ENCODE assay signal across 22 cellular contexts in the genomic region with DNA sequence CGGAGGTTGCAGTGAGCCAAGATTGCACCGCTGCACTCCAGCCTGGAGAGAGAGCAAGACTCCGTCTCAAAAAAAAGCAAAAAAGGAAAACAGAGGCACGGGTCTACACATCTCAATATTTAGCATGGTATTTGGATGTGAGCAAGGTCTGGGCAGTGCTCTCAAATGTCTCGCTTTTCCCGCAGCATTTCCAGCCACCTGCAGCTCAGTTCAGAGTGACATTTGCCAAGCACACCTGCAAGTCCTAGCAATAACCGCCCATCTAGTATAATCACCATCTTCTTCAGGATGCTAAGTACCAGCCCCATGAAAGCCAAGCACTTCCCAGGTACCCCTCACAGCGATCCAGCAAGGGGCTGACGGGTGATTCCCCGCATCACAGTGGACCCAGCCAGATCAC.
"Had no signal": no experiment of that assay in that cellular context is flagged by ENCODE, and none has a peak within 500 bp of the region (broad histone marks: within the 10 kb centered on the region; RNA-seq: fewer than 3 reads in every experiment).

No MANE protein-coding gene starts in this region.

- H3K27me3 ChIP-seq: tibial artery had no signal

- H3K9me3 ChIP-seq: lower lobe of right lung, mucosa of descending colon, tibial artery had no signal

- FAIRE-seq: kidney had no signal

- ATAC-seq: left lobe of liver; lower lobe of right lung; mucosa of descending colon; naive thymus-derived CD4-positive, alpha-beta T cell; T-helper 17 cell had no signal

- H3K27ac Mint-ChIP-seq: activated naive CD4-positive, alpha-beta T cell treated with anti-CD3 and anti-CD28 coated beads, Interleukin-2, amount 50 U/mL, for 24 hours; naive thymus-derived CD4-positive, alpha-beta T cell; progenitor cell of endocrine pancreas; T-helper 17 cell had no signal

- H3K4me3 Mint-ChIP-seq: activated naive CD4-positive, alpha-beta T cell treated with anti-CD3 and anti-CD28 coated beads, Interleukin-2, amount 50 U/mL, for 24 hours; naive thymus-derived CD4-positive, alpha-beta T cell; T-helper 17 cell had no signal

- H3K27me3 Mint-ChIP-seq: activated naive CD4-positive, alpha-beta T cell treated with anti-CD3 and anti-CD28 coated beads, Interleukin-2, amount 50 U/mL, for 24 hours; naive thymus-derived CD4-positive, alpha-beta T cell; T-helper 17 cell had no signal

- H3K9me3 Mint-ChIP-seq: activated naive CD4-positive, alpha-beta T cell treated with anti-CD3 and anti-CD28 coated beads, Interleukin-2, amount 50 U/mL, for 24 hours; naive thymus-derived CD4-positive, alpha-beta T cell had no signal

- H3K4me3 ChIP-seq: lower lobe of right lung, mucosa of descending colon, tibial artery had no signal

- DNase-seq: activated CD4-positive, alpha-beta T cell treated with anti-CD3 and anti-CD28 coated beads for 4 hours; activated CD4-positive, alpha-beta T cell treated with anti-CD3 and anti-CD28 coated beads, Interleukin-2, amount 50 U/mL, for 48 hours; activated CD4-positive, CD25-positive, alpha-beta regulatory T cell; activated effector memory CD4-positive, alpha-beta T cell treated with anti-CD3 and anti-CD28 coated beads, Interleukin-2, amount 50 U/mL, for 16 hours; anterior cingulate cortex; cerebellar nuclear complex; kidney; lower lobe of right lung; mesendoderm; mucosa of descending colon; naive thymus-derived CD4-positive, alpha-beta T cell; retina; stimulated activated CD4-positive, alpha-beta T cell treated with anti-CD3 and anti-CD28 coated beads, Interleukin-2, amount 100 ng/mL, for 48 hours; stimulated activated CD8-positive, alpha-beta memory T cell treated with anti-CD3 and anti-CD28 coated beads, Interleukin-4, amount 100 ng/mL, for 48 hours; stimulated activated naive CD4-positive, alpha-beta T cell; substantia nigra; SW 1271; T-helper 17 cell; tibial artery had no signal

- H3K27ac ChIP-seq: lower lobe of right lung, tibial artery had no signal
